In the genomic region with DNA sequence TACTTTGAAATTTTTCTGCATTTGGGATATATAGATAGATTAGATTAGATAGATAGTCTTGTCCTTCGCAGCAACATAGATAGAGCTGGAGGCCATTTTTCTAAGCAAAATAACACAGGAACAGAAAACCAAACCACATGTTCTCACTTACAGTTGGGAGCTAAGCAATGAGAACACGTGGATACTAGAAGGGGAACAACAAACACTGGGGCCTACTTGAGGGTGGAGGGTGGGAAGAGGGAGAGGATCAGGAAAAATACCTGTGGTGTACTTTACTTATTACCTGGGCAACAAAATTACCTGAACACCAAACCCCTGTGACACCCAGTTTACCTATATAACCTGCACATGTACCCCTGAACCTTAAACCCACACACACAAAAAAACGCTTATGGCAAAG, we compare ENCODE assay signal across 23 cellular contexts.
"Had no signal": no experiment of that assay in that cellular context is flagged by ENCODE, and none has a peak within 500 bp of the region (broad histone marks: within the 10 kb centered on the region; RNA-seq: fewer than 3 reads in every experiment).

No MANE protein-coding gene starts in this region.

- H3K4me3 ChIP-seq: sigmoid colon, tibial artery, uterus had no signal

- H3K27ac Mint-ChIP-seq: activated naive CD8-positive, alpha-beta T cell treated with anti-CD3 and anti-CD28 coated beads, Interleukin-2, amount 50 U/mL, for 24 hours; dendritic cell treated with granulocyte-macrophage colony-stimulating factor and Interleukin-4, amounts not matched to agents 40 ng/mL and 50 ng/mL, for 4 days; nephron progenitor cell; T-helper 2 cell treated with Interferon-gamma antibody and Interleukin-4, amounts not matched to agents 5 μg/mL and 100 μg/mL, for 36 hours had no signal

- H3K27me3 ChIP-seq: foreskin keratinocyte, sigmoid colon, tibial artery, uterus had no signal

- ATAC-seq: activated naive CD8-positive, alpha-beta T cell treated with anti-CD3 and anti-CD28 coated beads, Interleukin-2, amount 50 U/mL, for 24 hours; foreskin keratinocyte; SK-N-SH treated with all-trans-retinoic acid at 6 μM for 48 hours had no signal

- H3K4me3 Mint-ChIP-seq: activated naive CD8-positive, alpha-beta T cell treated with anti-CD3 and anti-CD28 coated beads, Interleukin-2, amount 50 U/mL, for 24 hours; dendritic cell treated with granulocyte-macrophage colony-stimulating factor and Interleukin-4, amounts not matched to agents 40 ng/mL and 50 ng/mL, for 4 days; memory B cell; nephron progenitor cell; T-helper 2 cell treated with Interferon-gamma antibody and Interleukin-4, amounts not matched to agents 5 μg/mL and 100 μg/mL, for 36 hours had no signal

- DNase-seq: activated CD4-positive, CD25-positive, alpha-beta regulatory T cell treated with anti-CD3 and anti-CD28 coated beads, Interleukin-2, amount 50 U/mL, for 72 hours; activated CD8-positive, alpha-beta memory T cell treated with anti-CD3 and anti-CD28 coated beads for 24 hours; activated CD8-positive, alpha-beta memory T cell treated with anti-CD3 and anti-CD28 coated beads, Interleukin-2, amount 50 U/mL, for 4 hours; activated naive CD4-positive, alpha-beta T cell treated with Interleukin-2 at 50 U/mL for 16 hours; activated naive CD8-positive, alpha-beta T cell treated with anti-CD3 and anti-CD28 coated beads, Interleukin-2, amount 50 U/mL, for 24 hours; activated T-cell treated with anti-CD3 and anti-CD28 coated beads, Interleukin-2, amount 50 U/mL, for 48 hours; effector CD4-positive, alpha-beta T cell; foreskin keratinocyte; nephron progenitor cell; nucleus accumbens; sigmoid colon; stimulated activated CD4-positive, alpha-beta T cell treated with anti-CD3 and anti-CD28 coated beads, Interleukin-2, amount 100 ng/mL, for 48 hours; stimulated activated CD8-positive, alpha-beta memory T cell treated with anti-CD3 and anti-CD28 coated beads, Interleukin-4, amount 100 ng/mL, for 48 hours; stimulated activated naive CD4-positive, alpha-beta T cell; substantia nigra; tibial artery; uterus; WERI-Rb-1 had no signal

- H3K9me3 ChIP-seq: sigmoid colon, tibial artery, uterus had no signal

- H3K4me1 ChIP-seq: foreskin keratinocyte, uterus had no signal

- H3K4me1 Mint-ChIP-seq: memory B cell, nephron progenitor cell had no signal

- H3K9me3 Mint-ChIP-seq: activated naive CD8-positive, alpha-beta T cell treated with anti-CD3 and anti-CD28 coated beads, Interleukin-2, amount 50 U/mL, for 24 hours; dendritic cell treated with granulocyte-macrophage colony-stimulating factor and Interleukin-4, amounts not matched to agents 40 ng/mL and 50 ng/mL, for 4 days; memory B cell; nephron progenitor cell; T-helper 2 cell treated with Interferon-gamma antibody and Interleukin-4, amounts not matched to agents 5 μg/mL and 100 μg/mL, for 36 hours had no signal

- H3K36me3 ChIP-seq: uterus had no signal

- H3K27me3 Mint-ChIP-seq: activated naive CD8-positive, alpha-beta T cell treated with anti-CD3 and anti-CD28 coated beads, Interleukin-2, amount 50 U/mL, for 24 hours; dendritic cell treated with granulocyte-macrophage colony-stimulating factor and Interleukin-4, amounts not matched to agents 40 ng/mL and 50 ng/mL, for 4 days; memory B cell had no signal

- H3K27ac ChIP-seq: foreskin keratinocyte, parathyroid adenoma, sigmoid colon, tibial artery, uterus, WERI-Rb-1 had no signal
